In the genomic region with DNA sequence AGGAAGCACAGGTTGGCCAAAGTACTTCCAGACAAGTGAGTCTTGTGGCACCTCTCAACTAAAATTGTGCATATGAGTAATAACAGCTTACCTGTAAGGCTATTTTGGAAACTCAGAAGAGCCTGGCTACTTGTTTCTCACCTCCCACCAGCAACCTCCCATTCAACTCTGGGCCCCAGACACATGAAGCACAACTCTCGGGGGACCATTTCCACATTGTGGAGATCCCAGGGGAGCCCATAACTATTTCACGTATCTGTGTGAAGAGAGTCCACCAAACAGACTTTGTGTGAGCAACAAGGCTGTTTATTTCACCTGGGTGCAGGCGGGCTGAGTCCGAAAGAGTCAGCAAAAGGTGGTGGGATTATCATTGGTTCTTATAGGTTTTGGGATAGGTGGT, we compare ENCODE assay signal across 11 cellular contexts.
"Had no signal": no experiment of that assay in that cellular context is flagged by ENCODE, and none has a peak within 500 bp of the region (broad histone marks: within the 10 kb centered on the region; RNA-seq: fewer than 3 reads in every experiment).

No MANE protein-coding gene starts in this region.

- H3K4me3 ChIP-seq: GM23248, HAP-1, K562 had no signal

- ATAC-seq: HCT116, K562 had no signal

- H2AFZ ChIP-seq: GM23248 had no signal

- DNase-seq: GM23248, GOT3, H7, HFFc6, IMR-90, KG1 had no signal

- H3K9ac ChIP-seq: GM23248 had no signal

- FAIRE-seq: HTR-8/SVneo, K562 had no signal

- H3K9me3 ChIP-seq: HAP-1 had no signal

- H3K27ac ChIP-seq: GM23248, HL-60 had no signal
